Comparison of ENCODE assay signal across 8 cellular contexts in the genomic region with DNA sequence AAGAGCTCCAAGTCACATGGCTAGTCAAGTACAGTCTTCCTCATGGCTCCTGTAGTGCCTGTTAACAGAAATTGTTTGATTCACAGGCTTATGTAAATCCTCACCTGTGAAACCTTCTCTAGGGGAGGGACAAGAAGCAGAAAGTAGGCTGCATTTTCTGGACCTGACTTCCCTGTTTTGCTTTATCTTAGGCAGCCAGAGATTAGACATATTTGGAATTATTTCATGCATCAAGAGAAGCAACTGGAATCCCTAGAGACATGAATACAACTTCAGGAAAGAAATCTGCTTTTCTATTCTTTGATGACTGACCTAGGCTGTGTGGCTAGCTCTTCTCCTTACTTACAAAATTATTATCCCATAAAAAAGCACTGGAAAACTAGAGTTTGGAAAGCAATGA. TPM values are rescaled to one million over a fixed set of nuclear protein-coding genes. Genes with fewer than 3 reads are reported as not detected.
DNase-seq lines count a peak whose midpoint lies in the region; ATAC-seq, FAIRE-seq and TF ChIP-seq lines count a peak whose summit lies in the region.

No MANE protein-coding gene starts in this region.

- in situ Hi-C loops in IMR-90 (cut with MboI; ENCODE audit: low sequenced_read_pairs), result no loop called here

- CTCF ChIA-PET in IMR-90 (lab: Yijun Ruan, JAX), result interaction anchor here (0.6 to 1.0 kb wide), 3 partner anchors 11 to 570 kb away, joined by 3 to 4 read pairs (median 3); no protein-coding TSS in a partner anchor
- CTCF ChIA-PET in OCI-LY7 (lab: Charles Lee; ENCODE audit: unreplicated experiment), result no interaction called here

- H4K5ac ChIP-seq in IMR-90 (ENCODE audit: low read depth, low read length), result no peak overlapping the region

- H3K4me2 ChIP-seq in IMR-90 (ENCODE audit: low read depth, low read length) (peak overlapping the region; percentile 27; the same call in 1 of the 2 replicates), smooth muscle cell (no peak overlapping the region), OCI-LY7 (ENCODE audit: low read length) (no peak overlapping the region)

- DNase-seq in IMR-90, result no peak
- peak in 1 of 4 donors; percentile 39 for DNase-seq in body of pancreas
- peak; percentile 31 for DNase-seq in kidney tubule cell (ENCODE audit: low spot score)
- DNase-seq in smooth muscle cell (lab: John Stamatoyannopoulos, UW; ENCODE audit: unreplicated experiment), result no peak
- DNase-seq in GM03348 (ENCODE audit: low spot score), result no peak
- DNase-seq in OCI-LY7 (ENCODE audit: low spot score), result no peak
- DNase-seq in urothelium cell line (ENCODE audit: low spot score), result no peak

- H3K36me3 ChIP-seq in IMR-90 (ENCODE audit: control insufficient read depth, insufficient read depth, low read length), result no peaks in the 10 kb centered on the region
- H3K36me3 ChIP-seq in body of pancreas (replicated peaks in 1 of 2; ENCODE audit: insufficient read depth in 1 of 2, low read depth in 2 of 2), result no peaks in the 10 kb centered on the region
- no peaks in the 10 kb centered on the region for H3K36me3 ChIP-seq in smooth muscle cell (ENCODE audit: low read depth)
- no peaks in the 10 kb centered on the region for H3K36me3 ChIP-seq in OCI-LY7 (ENCODE audit: insufficient read depth, low read length)

- no peak overlapping the region for H2BK5ac ChIP-seq in IMR-90 (ENCODE audit: low read depth, low read length, poor library complexity, severe bottlenecking)

- H3K27ac ChIP-seq in IMR-90 (ENCODE audit: insufficient read depth, low read length), result no peak overlapping the region
- peak overlapping the region in 3 of 4 donors; percentile 74 to 88 (median 87) for H3K27ac ChIP-seq in body of pancreas
- peak overlapping the region; percentile 84 for H3K27ac ChIP-seq in smooth muscle cell (ENCODE audit: low read depth)
- no peak overlapping the region for H3K27ac ChIP-seq in OCI-LY7 (ENCODE audit: low read depth, low read length, poor library complexity, severe bottlenecking)

- H3K9me1 ChIP-seq in IMR-90 (ENCODE audit: insufficient read depth, low read length), result peaks cover 10% of the 10 kb centered on the region

- no peaks in the 10 kb centered on the region for H3K9me2 ChIP-seq in OCI-LY7 (ENCODE audit: insufficient read depth, low read length)

- TF ChIP-seq POLR2A in IMR-90 (IDR thresholded peaks at IDR 0.05; ENCODE audit: low read depth, low read length) (no peak), body of pancreas (IDR thresholded peaks at IDR 0.05) (no peak)

- TF ChIP-seq CTCF in IMR-90 (conservative IDR thresholded peaks at IDR 0.05; ENCODE audit: low read depth, low read length) (no peak), body of pancreas (IDR thresholded peaks at IDR 0.05) (no peak), smooth muscle cell (IDR thresholded peaks at IDR 0.05; ENCODE audit: borderline replicate concordance, insufficient read depth, poor library complexity, severe bottlenecking) (no peak), OCI-LY7 (conservative IDR thresholded peaks at IDR 0.05; ENCODE audit: low read length) (no peak)

- H3K27me3 ChIP-seq in IMR-90 (ENCODE audit: control insufficient read depth, insufficient read depth, low read length) (no peaks in the 10 kb centered on the region), body of pancreas (no peaks in the 10 kb centered on the region), smooth muscle cell (ENCODE audit: low read depth) (no peaks in the 10 kb centered on the region)

- peaks cover 7% of the 10 kb centered on the region for H3F3A ChIP-seq in smooth muscle cell (ENCODE audit: low read depth)

- H4K20me1 ChIP-seq in IMR-90 (ENCODE audit: insufficient read depth, low read length) (peaks cover 33% of the 10 kb centered on the region), smooth muscle cell (ENCODE audit: low read depth) (peaks cover 91% of the 10 kb centered on the region), OCI-LY7 (ENCODE audit: insufficient read depth, low read length) (no peaks in the 10 kb centered on the region)

- H2BK15ac ChIP-seq in IMR-90 (ENCODE audit: low read depth, low read length), result no peak overlapping the region

- H4K8ac ChIP-seq in IMR-90 (ENCODE audit: low read depth in 2 of 2, low read length in 2 of 2), result no peak overlapping the region

- H3K4me3 ChIP-seq in IMR-90 (ENCODE audit: insufficient read depth, low read depth, low read length) (no peak overlapping the region), body of pancreas (no peak overlapping the region), smooth muscle cell (no peak overlapping the region), OCI-LY7 (ENCODE audit: low read depth, low read length, poor library complexity, severe bottlenecking) (no peak overlapping the region)

- no peak overlapping the region for H2AK9ac ChIP-seq in IMR-90 (replicated peaks; ENCODE audit: low read depth, low read length, poor library complexity)

- H2BK120ac ChIP-seq in IMR-90 (ENCODE audit: low read depth, low read length), result no peak overlapping the region

- no peak for FAIRE-seq in urothelium cell line (lab: Jason Lieb, UNC)

- H3K56ac ChIP-seq in IMR-90 (ENCODE audit: extremely low read depth, insufficient read depth, low read length), result no peak overlapping the region

- no peak overlapping the region for H4K91ac ChIP-seq in IMR-90 (ENCODE audit: insufficient read depth, low read depth, low read length)

- no peak overlapping the region for H3K4ac ChIP-seq in IMR-90 (ENCODE audit: low read depth, low read length)

- H3K4me1 ChIP-seq in IMR-90 (ENCODE audit: control insufficient read depth, insufficient read depth, low read length), result peaks cover 7% of the 10 kb centered on the region
- H3K4me1 ChIP-seq in body of pancreas, result peaks cover 69% of the 10 kb centered on the region
- peaks cover under 1% of the 10 kb centered on the region for H3K4me1 ChIP-seq in smooth muscle cell (ENCODE audit: low read depth)
- H3K4me1 ChIP-seq in OCI-LY7 (ENCODE audit: insufficient read depth, low read length, poor library complexity, severe bottlenecking), result no peaks in the 10 kb centered on the region

- intact Hi-C loops in IMR-90 (cut with micrococcal nuclease) (no loop called here), body of pancreas (cut with DNase I) (no loop called here), OCI-LY7 (cut with micrococcal nuclease; ENCODE audit: unreplicated experiment) (no loop called here)

- no TSS peak for BruUV-seq in IMR-90 (replicated peaks; lab: Mats Ljungman, UMichigan)
- no TSS peak for BruUV-seq in OCI-LY7 (replicated peaks; lab: Mats Ljungman, UMichigan)

- dilution Hi-C loops in IMR-90 (cut with HindIII; ENCODE audit: low sequenced_read_pairs, unreplicated experiment), result no loop called here

- H3K79me1 ChIP-seq in IMR-90 (ENCODE audit: low read depth in 1 of 2, low read length in 2 of 2), result peaks cover 53 to 79% of the 10 kb centered on the region in 2 experiments

- H3K18ac ChIP-seq in IMR-90 (ENCODE audit: low read depth, low read length), result no peak overlapping the region

- H3K9ac ChIP-seq in IMR-90 (ENCODE audit: low read depth, low read length) (no peak overlapping the region), smooth muscle cell (ENCODE audit: low read depth) (peak overlapping the region; percentile 67)

- POLR2A ChIA-PET in IMR-90 (lab: Charles Lee; ENCODE audit: unreplicated experiment), result no interaction called here
- POLR2A ChIA-PET in OCI-LY7 (lab: Charles Lee), result interaction anchor here (0.6 to 2.8 kb wide), 5 partner anchors 10 to 1605 kb away, joined by 4 to 15 read pairs (median 4); no protein-coding TSS in a partner anchor

- H3K79me2 ChIP-seq in smooth muscle cell (ENCODE audit: low read depth) (peaks cover 90% of the 10 kb centered on the region), OCI-LY7 (ENCODE audit: insufficient read depth, low read depth, low read length) (no peaks in the 10 kb centered on the region)

- H3K9me3 ChIP-seq in IMR-90 (ENCODE audit: control insufficient read depth, insufficient read depth, low read length), result no peaks in the 10 kb centered on the region
- H3K9me3 ChIP-seq in body of pancreas, result no peaks in the 10 kb centered on the region
- H3K9me3 ChIP-seq in smooth muscle cell (replicated peaks; ENCODE audit: low read depth), result no peaks in the 10 kb centered on the region
- H3K9me3 ChIP-seq in OCI-LY7 (ENCODE audit: low read length), result no peaks in the 10 kb centered on the region

- H2BK20ac ChIP-seq in IMR-90 (ENCODE audit: low read depth, low read length), result no peak overlapping the region

- no peak overlapping the region for H2AK5ac ChIP-seq in IMR-90 (ENCODE audit: low read depth, low read length)

- no peak for TF ChIP-seq RAD21 in IMR-90 (IDR thresholded peaks at IDR 0.05; ENCODE audit: low read length)

- H2AFZ ChIP-seq in IMR-90 (replicated peaks; ENCODE audit: low read length, poor library complexity) (no peak overlapping the region), smooth muscle cell (ENCODE audit: low read depth) (no peak overlapping the region), OCI-LY7 (ENCODE audit: low read length) (no peak overlapping the region)

- H3K14ac ChIP-seq in IMR-90 (replicated peaks; ENCODE audit: low read depth, low read length), result no peak overlapping the region

- no peak overlapping the region for H3K23ac ChIP-seq in IMR-90 (ENCODE audit: low read depth, low read length)

- ATAC-seq in IMR-90 (ENCODE audit: low read depth), result peak; percentile 48
- peak; percentile 70 for ATAC-seq in body of pancreas
- no peak for ATAC-seq in HG02970 (IDR thresholded peaks at IDR 0.05; ENCODE audit: low FRiP score, unreplicated experiment)

TF ChIP-seq in IMR-90, 13 proteins besides CTCF, POLR2A, EP300 and RAD21 (continues in another document):
- no peak for TF ChIP-seq RCOR1 (IDR thresholded peaks at IDR 0.05; ENCODE audit: insufficient replicate concordance, low read length)
- no peak for TF ChIP-seq CEBPB (IDR thresholded peaks at IDR 0.05; ENCODE audit: low read depth, low read length)
- TF ChIP-seq USF2 (IDR thresholded peaks at IDR 0.05; ENCODE audit: low read depth, low read length), result no peak
- no peak for TF ChIP-seq MAZ (IDR thresholded peaks at IDR 0.05; ENCODE audit: borderline replicate concordance, low read depth, low read length)
- no peak for TF ChIP-seq BHLHE40 (IDR thresholded peaks at IDR 0.05; ENCODE audit: low read depth, low read length)
- no peak for TF ChIP-seq RFX5 (IDR thresholded peaks at IDR 0.05; ENCODE audit: low read depth, low read length)

RNA-seq across cellular contexts. Expression of gene CAST, which starts 52.3 kb away (rescaled TPM):
- 128 and 183 TPM in 2 replicates for total RNA-seq in IMR-90 (2012; rRNA removed)
- 81.9 and 91.3 TPM in 2 replicates for polyA plus RNA-seq in IMR-90 (2012; rRNA removed)
- 31.1 and 42.0 TPM in 2 replicates for polyA plus RNA-seq in IMR-90 (2012; cell fraction: cytosol; rRNA removed)
- polyA plus RNA-seq in IMR-90 (2012; cell fraction: nucleus; rRNA removed; ENCODE audit: low replicate concordance), result 19.8 and 93.2 TPM in 2 replicates
- total RNA-seq in body of pancreas, result 100 to 1,000 TPM; 130 to 157 TPM
- total RNA-seq in smooth muscle cell, result 182 and 189 TPM in 2 replicates
- 76.2 and 124 TPM in 2 replicates for polyA plus RNA-seq in smooth muscle cell
- total RNA-seq in OCI-LY7 (2014; rRNA removed; shearing (Covaris generic)), result 36.6 and 40.5 TPM in 2 replicates
- total RNA-seq in OCI-LY7 (2022), result 90.1 and 99.3 TPM in 2 replicates

Comparison
In these comparisons a context has a peak if more than half of its experiments do, and no peak if none do; other contexts are left out.
1. H3K27ac ChIP-seq: peak in body of pancreas (3 of 4) and smooth muscle cell (single experiment); none in IMR-90 (single experiment) and OCI-LY7 (single experiment).